8 cellular contexts compared by ENCODE assay signal in the genomic region with DNA sequence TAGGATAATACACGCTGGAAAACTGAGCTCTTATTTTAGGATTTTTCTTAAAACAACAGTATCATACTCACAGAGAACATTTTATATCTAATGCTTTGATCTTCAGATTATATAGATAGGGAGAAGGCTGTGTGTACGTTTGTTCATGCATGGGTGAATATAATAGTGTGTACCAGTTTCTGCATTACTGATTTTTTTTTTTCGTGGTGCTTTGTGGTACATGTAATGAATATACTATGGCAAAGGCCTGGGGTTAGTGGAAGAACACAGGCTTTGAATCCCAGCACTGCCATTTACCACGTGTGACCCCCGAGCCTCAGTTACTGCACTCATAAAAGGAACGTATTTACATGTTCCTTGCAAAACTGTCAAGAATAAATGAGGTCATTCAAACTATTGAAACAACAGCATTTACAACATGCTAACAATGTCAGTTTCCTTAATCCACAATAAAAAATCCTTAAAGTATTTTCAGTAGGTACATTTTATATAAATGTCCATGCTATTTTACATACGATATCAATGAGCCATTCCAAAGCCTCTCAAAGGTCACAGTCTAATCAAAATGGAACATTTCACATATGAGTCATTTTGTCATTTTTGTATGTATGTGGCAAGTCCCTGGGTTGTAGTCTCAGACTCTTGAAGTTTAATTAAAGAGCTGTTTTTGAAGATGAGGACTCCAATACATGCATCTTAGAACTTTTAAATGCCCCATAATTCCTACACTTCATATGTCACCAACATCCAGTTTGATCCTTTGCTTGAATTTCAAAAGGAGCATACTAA.
DNase-seq lines count a peak whose midpoint lies in the region; ATAC-seq and TF ChIP-seq lines count a peak whose summit lies in the region.

No MANE protein-coding gene starts in this region.

- DNase-seq in colonic mucosa: no peak
- DNase-seq in NCI-H1930 (lab: John Stamatoyannopoulos, UW): no peak
- no peak for DNase-seq in NCI-H2107 (lab: John Stamatoyannopoulos, UW)
- DNase-seq in activated CD4-positive, alpha-beta T cell treated with anti-CD3 and anti-CD28 coated beads for 4 hours: no peak

- ATAC-seq in GM18907 (IDR thresholded peaks at IDR 0.05; ENCODE audit: unreplicated experiment) (peak; percentile 31), HG03354 (IDR thresholded peaks at IDR 0.05; ENCODE audit: poor library complexity, severe bottlenecking, unreplicated experiment) (peak; percentile 20), GM19023 (IDR thresholded peaks at IDR 0.05; ENCODE audit: unreplicated experiment) (no peak)

- peaks cover 3% of the 10 kb centered on the region for H3K4me1 ChIP-seq in colonic mucosa

- TF ChIP-seq CTCF in C4-2B (conservative IDR thresholded peaks at IDR 0.05) (no peak), colonic mucosa (IDR thresholded peaks at IDR 0.05) (no peak)

- intact Hi-C loops in colonic mucosa (cut with DNase I): no loop called here

- no peaks in the 10 kb centered on the region for H3K36me3 ChIP-seq in colonic mucosa

- no peaks in the 10 kb centered on the region for H3K9me3 ChIP-seq in colonic mucosa

- no peak overlapping the region for H3K9ac ChIP-seq in colonic mucosa (ENCODE audit: low read depth in 2 of 2, low read length in 2 of 2)

- H3K27ac ChIP-seq in C4-2B (peak overlapping the region; percentile 53), colonic mucosa (peak overlapping the region; percentile 54)

- no peaks in the 10 kb centered on the region for H3K27me3 ChIP-seq in colonic mucosa

- H3K4me3 ChIP-seq in colonic mucosa: no peak overlapping the region
